In the genomic region with DNA sequence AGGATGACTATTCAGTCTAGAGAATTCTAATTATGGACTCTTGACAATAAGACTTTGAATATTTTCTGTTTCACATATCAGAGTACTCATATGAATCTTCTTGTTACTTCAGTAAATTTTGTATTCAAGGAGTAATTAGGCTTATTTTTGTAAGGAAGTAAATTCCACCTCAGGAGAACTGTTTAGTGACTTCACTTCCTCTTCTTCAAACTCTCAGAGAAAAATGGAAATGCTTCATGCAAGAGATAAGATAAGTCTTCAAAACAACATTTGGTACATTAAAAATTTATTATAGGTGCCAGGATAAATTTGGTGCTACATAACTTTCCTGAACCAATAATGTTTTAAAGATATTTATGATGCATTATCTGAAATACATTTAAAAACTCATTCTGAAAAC, we compare ENCODE assay signal across 21 cellular contexts.
DNase-seq lines count a peak whose midpoint lies in the region; ATAC-seq, FAIRE-seq and TF ChIP-seq lines count a peak whose summit lies in the region.
"Had no signal": no experiment of that assay in that cellular context is flagged by ENCODE, and none has a peak within 500 bp of the region (broad histone marks: within the 10 kb centered on the region; RNA-seq: fewer than 3 reads in every experiment).

No MANE protein-coding gene starts in this region.

- no peaks in the 10 kb centered on the region for H3K27me3 ChIP-seq in K562 (ENCODE audit: control insufficient read depth in 2 of 2, insufficient read depth in 2 of 2, low read length in 2 of 2)
- H3K27me3 ChIP-seq: BE2C had no signal

- TF ChIP-seq POLR2A in K562 (conservative IDR thresholded peaks at IDR 0.05): no peak

- no peak overlapping the region for H3K4me3 Mint-ChIP-seq in Calu3 (ENCODE audit: low read depth, unreplicated experiment)
- H3K4me3 Mint-ChIP-seq: CD4-positive, alpha-beta T cell had no signal

- no peaks in the 10 kb centered on the region for H4K20me1 ChIP-seq in K562 (replicated peaks; ENCODE audit: control insufficient read depth, insufficient read depth, low read length)

- no peaks in the 10 kb centered on the region for H3K79me2 ChIP-seq in K562 (ENCODE audit: control insufficient read depth, insufficient read depth, low read length)

- ATAC-seq in K562 (no peak), left lobe of liver (no peak)
- ATAC-seq: SK-N-SH treated with all-trans-retinoic acid at 6 μM for 48 hours had no signal

- peak; percentile 16 to 70 for DNase-seq in NOMO-1 (lab: John Stamatoyannopoulos, UW; ENCODE audit: unreplicated experiment in 2 of 2)
- no peak for DNase-seq in NOMO-1 treated with dmso at 0.1 percent for 144 hours (lab: John Stamatoyannopoulos, UW; ENCODE audit: unreplicated experiment)
- peak; percentile 27 for DNase-seq in SKM-1 (lab: John Stamatoyannopoulos, UW; ENCODE audit: unreplicated experiment)
- no peak for DNase-seq in K562 (ENCODE audit: extremely low read depth in 1 of 4, low spot score in 3 of 4)
- no peak for DNase-seq in Calu3
- no peak for DNase-seq in left lobe of liver (ENCODE audit: low spot score)
- DNase-seq in NCI-H82 (lab: John Stamatoyannopoulos, UW): no peak
- DNase-seq in COR-L47 (lab: John Stamatoyannopoulos, UW): no peak
- DNase-seq: BE2C; CD4-positive, alpha-beta T cell; H7; NCI-H1092; NCI-H1694; NCI-H2107; NCI-H345; NCI-H526 treated with DMSO at 0.1 percent for 48 hours; SHP77; T-helper 2 cell had no signal

- no peak for FAIRE-seq in K562 (lab: Jason Lieb, UNC)
- FAIRE-seq: RCC 7860 had no signal

- POLR2A ChIA-PET in K562 (lab: Yijun Ruan, JAX): no interaction called here

- H3K36me3 Mint-ChIP-seq in Calu3 (ENCODE audit: insufficient read depth, unreplicated experiment): no peaks in the 10 kb centered on the region

- H3K27ac Mint-ChIP-seq in Calu3 (ENCODE audit: unreplicated experiment): no peak overlapping the region
- H3K27ac Mint-ChIP-seq: CD4-positive, alpha-beta T cell had no signal

- in situ Hi-C loops in K562 (cut with MboI): no loop called here

- H3K4me1 ChIP-seq in K562 (replicated peaks in 1 of 2; ENCODE audit: control insufficient read depth in 2 of 2, insufficient read depth in 2 of 2, low read length in 2 of 2): no peaks in the 10 kb centered on the region
- H3K4me1 ChIP-seq: BE2C had no signal

- BruUV-seq in K562 (replicated peaks; lab: Mats Ljungman, UMichigan): no TSS peak
- BruUV-seq in Calu3 (replicated peaks; lab: Mats Ljungman, UMichigan): no TSS peak

- no peaks in the 10 kb centered on the region for H3K36me3 ChIP-seq in K562 (ENCODE audit: control insufficient read depth, insufficient read depth, low read length)
- H3K36me3 ChIP-seq: BE2C had no signal

- H3K27me3 Mint-ChIP-seq in Calu3 (ENCODE audit: unreplicated experiment): no peaks in the 10 kb centered on the region
- H3K27me3 Mint-ChIP-seq: CD4-positive, alpha-beta T cell had no signal

- H2AFZ ChIP-seq in K562 (ENCODE audit: low read depth, low read length): no peak overlapping the region

- H3K27ac ChIP-seq in K562 (ENCODE audit: extremely low read depth, low read depth, low read length): no peak overlapping the region
- H3K27ac ChIP-seq: 22Rv1 had no signal

- H3K4me2 ChIP-seq in K562 (ENCODE audit: insufficient read depth, low read length): no peak overlapping the region

- no peaks in the 10 kb centered on the region for H3K9me3 Mint-ChIP-seq in Calu3 (ENCODE audit: low read depth, unreplicated experiment)

- no peak for TF ChIP-seq RAD21 in K562 (CRISPR knock-in tag; conservative IDR thresholded peaks at IDR 0.05 in 1 of 2, IDR thresholded peaks at IDR 0.05 in 1 of 2)

- no peak for TF ChIP-seq CTCF in K562 (IDR thresholded peaks at IDR 0.05 in 2 of 3, conservative IDR thresholded peaks at IDR 0.05 in 1 of 3; ENCODE audit: insufficient read depth in 2 of 3, low read depth in 1 of 3, low read length in 3 of 3)
- no peak for TF ChIP-seq CTCF in Calu3 (IDR thresholded peaks at IDR 0.05; ENCODE audit: unreplicated experiment)

- CTCF ChIA-PET in K562 (lab: Yijun Ruan, JAX; ENCODE audit: low intra/inter-chr PET ratio): no interaction called here
- CTCF ChIA-PET in Calu3 (lab: Charles Lee): no interaction called here

- H3K9me1 ChIP-seq in K562 (ENCODE audit: control insufficient read depth, insufficient read depth, low read length): no peaks in the 10 kb centered on the region

- no peaks in the 10 kb centered on the region for H3K4me1 Mint-ChIP-seq in Calu3 (ENCODE audit: low read depth, unreplicated experiment)

- H3K4me3 ChIP-seq in K562: no peak overlapping the region

- TF ChIP-seq EP300 in K562 (IDR thresholded peaks at IDR 0.05; ENCODE audit: low read length): no peak

- intact Hi-C loops in K562 (cut with micrococcal nuclease) (no loop called here), Calu3 (cut with micrococcal nuclease; ENCODE audit: unreplicated experiment) (no loop called here)

- H3K9me3 ChIP-seq in K562 (replicated peaks; ENCODE audit: control insufficient read depth, insufficient read depth, low read depth, low read length): no peaks in the 10 kb centered on the region

- H3K9ac ChIP-seq in K562 (ENCODE audit: insufficient read depth in 1 of 2, low read depth in 2 of 2, low read length in 2 of 2): no peak overlapping the region

TF ChIP-seq in K562, 482 proteins besides CTCF, POLR2A, EP300 and RAD21:
- TF ChIP-seq EP400 (IDR thresholded peaks at IDR 0.05) (no peak), SPI1 (IDR thresholded peaks at IDR 0.05; ENCODE audit: borderline replicate concordance, low read depth, low read length) (0 out of 2 replicates have a peak, but pooled peaks have one; percentile 36)

Comparison
In these comparisons a context has a peak if more than half of its experiments do, and no peak if none do; other contexts are left out.
1. DNase-seq: peak in NOMO-1 (2 of 2) and SKM-1 (single experiment); none in NOMO-1 treated with dmso at 0.1 percent for 144 hours (single experiment), K562 (0 of 4), Calu3 (single experiment), left lobe of liver (single experiment), NCI-H82 (single experiment) and COR-L47 (single experiment).